In the genomic region with DNA sequence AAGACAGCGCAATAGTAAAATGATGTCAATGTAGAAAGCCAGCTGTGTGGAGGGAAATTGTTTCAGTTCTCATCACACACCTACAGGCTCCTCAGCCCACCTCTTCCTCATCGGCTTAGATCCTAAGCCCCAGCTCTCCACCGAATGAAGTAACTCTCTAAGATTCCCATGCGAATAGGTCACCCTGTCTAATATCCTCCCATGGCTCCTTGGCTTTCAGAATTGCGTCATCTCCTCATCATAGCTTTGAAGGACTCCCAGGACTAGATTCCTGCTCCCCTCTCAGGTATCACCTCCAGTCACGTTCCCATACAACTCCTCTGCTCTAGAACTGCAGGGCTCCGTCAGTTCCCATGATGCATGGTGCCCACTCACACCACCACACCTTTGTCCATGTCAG, we compare ENCODE assay signal across 21 cellular contexts. TPM values are rescaled to one million over a fixed set of nuclear protein-coding genes. Genes with fewer than 3 reads are reported as not detected.
DNase-seq lines count a peak whose midpoint lies in the region; ATAC-seq, FAIRE-seq and TF ChIP-seq lines count a peak whose summit lies in the region.
"Had no signal": no experiment of that assay in that cellular context is flagged by ENCODE, and none has a peak within 500 bp of the region (broad histone marks: within the 10 kb centered on the region; RNA-seq: fewer than 3 reads in every experiment).

No MANE protein-coding gene starts in this region.

- TF ChIP-seq RAD21 in K562 (CRISPR knock-in tag; conservative IDR thresholded peaks at IDR 0.05 in 1 of 2, IDR thresholded peaks at IDR 0.05 in 1 of 2): no peak

- H3K4me1 ChIP-seq in KMS-11 (ENCODE audit: low read depth, poor library complexity, severe bottlenecking) (peaks cover 38% of the 10 kb centered on the region), K562 (replicated peaks in 1 of 2; ENCODE audit: control insufficient read depth in 2 of 2, insufficient read depth in 2 of 2, low read length in 2 of 2) (peaks cover 0 to 6% of the 10 kb centered on the region in 2 experiments; a peak in 2 of 5 replicates), left lung (no peaks in the 10 kb centered on the region)

- BruUV-seq in Calu3 (replicated peaks; lab: Mats Ljungman, UMichigan): TSS peak; percentile 84
- BruUV-seq in K562 (replicated peaks; lab: Mats Ljungman, UMichigan): no TSS peak

- H3K9me3 Mint-ChIP-seq in Calu3 (ENCODE audit: low read depth, unreplicated experiment): peaks cover under 1% of the 10 kb centered on the region

- peak overlapping the region; percentile 89 for H3K27ac ChIP-seq in KMS-11
- H3K27ac ChIP-seq in K562 (ENCODE audit: extremely low read depth, low read depth, low read length): no peak overlapping the region
- no peak overlapping the region for H3K27ac ChIP-seq in left lung
- H3K27ac ChIP-seq: suprapubic skin had no signal

- 9% methylated on average over 7 of the region's 7 CpGs for WGBS in K562 (ENCODE audit: insufficient coverage, low coverage, missing lambda C conversion rate)

- H2AFZ ChIP-seq in KMS-11 (ENCODE audit: low read depth): peak overlapping the region; percentile 40; the same call in 1 of the 2 replicates
- no peak overlapping the region for H2AFZ ChIP-seq in K562 (ENCODE audit: low read depth, low read length)
- H2AFZ ChIP-seq: GM23338 had no signal

- DNase-seq in Calu3: no peak
- no peak for DNase-seq in K562 (ENCODE audit: extremely low read depth in 1 of 4, low spot score in 3 of 4)
- no peak for DNase-seq in left lung
- no peak for DNase-seq in H7
- DNase-seq in OCI-M1 (lab: John Stamatoyannopoulos, UW): no peak
- no peak for DNase-seq in effector CD8-positive, alpha-beta T cell (lab: John Stamatoyannopoulos, UW)
- DNase-seq: activated CD4-positive, CD25-positive, alpha-beta regulatory T cell; amygdala; COR-L47; Kasumi-1; naive B cell; stimulated activated CD4-positive, alpha-beta T cell treated with anti-CD3 and anti-CD28 coated beads, Interleukin-4, amount 100 ng/mL, for 4 hours; stimulated activated CD8-positive, alpha-beta memory T cell treated with anti-CD3 and anti-CD28 coated beads, Interleukin-4, amount 100 ng/mL, for 48 hours; T-helper 17 cell had no signal

- H3K4me1 Mint-ChIP-seq in Calu3 (ENCODE audit: low read depth, unreplicated experiment): peaks cover 47% of the 10 kb centered on the region
- H3K4me1 Mint-ChIP-seq: naive B cell, T-helper 17 cell had no signal

- peak overlapping the region; percentile 80 for H3K4me2 ChIP-seq in KMS-11
- no peak overlapping the region for H3K4me2 ChIP-seq in K562 (ENCODE audit: insufficient read depth, low read length)
- H3K4me2 ChIP-seq: GM23338 had no signal

- no peaks in the 10 kb centered on the region for H3K79me2 ChIP-seq in KMS-11 (ENCODE audit: insufficient read depth, low read depth)
- no peaks in the 10 kb centered on the region for H3K79me2 ChIP-seq in K562 (ENCODE audit: control insufficient read depth, insufficient read depth, low read length)

- H3K27ac Mint-ChIP-seq in Calu3 (ENCODE audit: unreplicated experiment): peak overlapping the region; percentile 88
- H3K27ac Mint-ChIP-seq: GM23338, T-helper 17 cell had no signal

- in situ Hi-C loops in K562 (cut with MboI): no loop called here

- H3K9ac ChIP-seq in KMS-11: peak overlapping the region; percentile 54; the same call in 1 of the 2 replicates
- H3K9ac ChIP-seq in K562 (ENCODE audit: insufficient read depth in 1 of 2, low read depth in 2 of 2, low read length in 2 of 2): no peak overlapping the region

- ATAC-seq in K562 (no peak), left lung (peak; percentile 42), GM21717 (IDR thresholded peaks at IDR 0.05; ENCODE audit: unreplicated experiment) (no peak)
- ATAC-seq: GM23338, T-helper 17 cell had no signal

- TF ChIP-seq EP300 in K562 (IDR thresholded peaks at IDR 0.05; ENCODE audit: low read length): no peak

- H3K4me3 Mint-ChIP-seq in Calu3 (ENCODE audit: low read depth, unreplicated experiment): peak overlapping the region; percentile 52
- H3K4me3 Mint-ChIP-seq: GM23338, naive B cell, T-helper 17 cell had no signal

- H4K20me1 ChIP-seq in KMS-11 (ENCODE audit: insufficient read depth): no peaks in the 10 kb centered on the region
- H4K20me1 ChIP-seq in K562 (replicated peaks; ENCODE audit: control insufficient read depth, insufficient read depth, low read length): no peaks in the 10 kb centered on the region

- no peak for TF ChIP-seq POLR2A in K562 (conservative IDR thresholded peaks at IDR 0.05)

- H3K36me3 ChIP-seq in KMS-11 (ENCODE audit: insufficient read depth) (no peaks in the 10 kb centered on the region), K562 (ENCODE audit: control insufficient read depth, insufficient read depth, low read length) (no peaks in the 10 kb centered on the region), left lung (no peaks in the 10 kb centered on the region), H7 (replicated peaks; ENCODE audit: control insufficient read depth, insufficient read depth, low read length) (no peaks in the 10 kb centered on the region)
- H3K36me3 ChIP-seq: SJCRH30, suprapubic skin had no signal

- H3K9me3 ChIP-seq in K562 (replicated peaks; ENCODE audit: control insufficient read depth, insufficient read depth, low read depth, low read length): no peaks in the 10 kb centered on the region
- H3K9me3 ChIP-seq in left lung: no peaks in the 10 kb centered on the region
- H3K9me3 ChIP-seq: SJCRH30, suprapubic skin had no signal

- no peak for TF ChIP-seq CTCF in Calu3 (IDR thresholded peaks at IDR 0.05; ENCODE audit: unreplicated experiment)
- no peak for TF ChIP-seq CTCF in KMS-11 (conservative IDR thresholded peaks at IDR 0.05; ENCODE audit: low read depth, low read length)
- TF ChIP-seq CTCF in K562 (IDR thresholded peaks at IDR 0.05 in 2 of 3, conservative IDR thresholded peaks at IDR 0.05 in 1 of 3; ENCODE audit: insufficient read depth in 2 of 3, low read depth in 1 of 3, low read length in 3 of 3): no peak
- no peak for TF ChIP-seq CTCF in left lung (IDR thresholded peaks at IDR 0.05)

- FAIRE-seq in K562 (lab: Jason Lieb, UNC): no peak

- POLR2A ChIA-PET in K562 (lab: Yijun Ruan, JAX): no interaction called here

- H3K4me3 ChIP-seq in KMS-11 (IDR thresholded peaks at IDR 0.05; ENCODE audit: insufficient read depth, low read depth, low read length) (no peak overlapping the region), K562 (no peak overlapping the region), left lung (no peak overlapping the region), H7 (ENCODE audit: insufficient read depth, low read depth, low read length) (no peak overlapping the region)
- H3K4me3 ChIP-seq: GM23338, skin epidermis, suprapubic skin had no signal

- no peaks in the 10 kb centered on the region for H3K27me3 Mint-ChIP-seq in Calu3 (ENCODE audit: unreplicated experiment)

- CTCF ChIA-PET in Calu3 (lab: Charles Lee) (interaction anchor here (0.9 kb wide), 1 partner anchor 8 kb away, joined by 5 read pairs; no protein-coding TSS in a partner anchor), K562 (lab: Yijun Ruan, JAX; ENCODE audit: low intra/inter-chr PET ratio) (no interaction called here)

- H3K9me1 ChIP-seq in K562 (ENCODE audit: control insufficient read depth, insufficient read depth, low read length): no peaks in the 10 kb centered on the region

- intact Hi-C loops in Calu3 (cut with micrococcal nuclease; ENCODE audit: unreplicated experiment): no loop called here
- intact Hi-C loops in K562 (cut with micrococcal nuclease): no loop called here
- intact Hi-C loops in left lung (cut with DNase I): no loop called here

- H3K27me3 ChIP-seq in KMS-11 (ENCODE audit: insufficient read depth, low read depth) (no peaks in the 10 kb centered on the region), K562 (ENCODE audit: control insufficient read depth in 2 of 2, insufficient read depth in 2 of 2, low read length in 2 of 2) (peaks cover 0 to 13% of the 10 kb centered on the region in 2 experiments; a peak in 2 of 5 replicates), left lung (no peaks in the 10 kb centered on the region), H7 (ENCODE audit: control insufficient read depth, insufficient read depth, low read length) (no peaks in the 10 kb centered on the region)
- H3K27me3 ChIP-seq: SJCRH30, suprapubic skin had no signal

- H3K36me3 Mint-ChIP-seq in Calu3 (ENCODE audit: insufficient read depth, unreplicated experiment): peaks cover 10% of the 10 kb centered on the region
- H3K36me3 Mint-ChIP-seq: naive B cell had no signal

TF ChIP-seq in K562, 482 proteins besides CTCF, POLR2A, EP300 and RAD21 (continues in another document):
- TF ChIP-seq SETDB1 (IDR thresholded peaks at IDR 0.05; ENCODE audit: low read length): no peak
- TF ChIP-seq SOX6 (IDR thresholded peaks at IDR 0.05): no peak
- TF ChIP-seq NFYB (IDR thresholded peaks at IDR 0.05; ENCODE audit: extremely low read depth, insufficient read length): no peak
- TF ChIP-seq CBFA2T2 (conservative IDR thresholded peaks at IDR 0.05): no peak
- no peak for TF ChIP-seq ZNF644 (tag; IDR thresholded peaks at IDR 0.05; ENCODE audit: low read depth)
- peak; percentile 61 for TF ChIP-seq CEBPG (CRISPR knock-in tag; IDR thresholded peaks at IDR 0.05)
- peak; percentile 81 to 85 for TF ChIP-seq CEBPG (tag; conservative IDR thresholded peaks at IDR 0.05 in 1 of 2, IDR thresholded peaks at IDR 0.05 in 1 of 2)
- no peak for TF ChIP-seq FOSL1 (tag; conservative IDR thresholded peaks at IDR 0.05)
- TF ChIP-seq HCFC1 (IDR thresholded peaks at IDR 0.05; ENCODE audit: low read depth, low read length): no peak
- no peak for TF ChIP-seq ZZZ3 (IDR thresholded peaks at IDR 0.05)

RNA-seq across cellular contexts. Expression of a gene that starts 16.2 kb away (rescaled TPM):
- total RNA-seq in Calu3 (2022) (not detected in 2 replicates), K562 (2014; rRNA removed) (not detected in 2 replicates), K562 (2014; rRNA removed; fragmentation: Illumina TruSeq; extraction: Trizol) (not detected in 2 replicates), K562 (2015; rRNA removed; fragmentation: Illumina TruSeq; extraction: Trizol) (not detected in 2 replicates), K562 (2021) (not detected in 2 replicates), left lung (1 to 10 TPM in 1 of 2 donors, under 1 TPM in 1; 0.52 to 5.4 TPM)
- total RNA-seq in K562 (2011; cell fraction: chromatin; rRNA removed; ENCODE audit: low replicate concordance): not detected in 2 replicates
- total RNA-seq in K562 (2011; cell fraction: nucleolus; rRNA removed): not detected in 2 replicates
- total RNA-seq in K562 (2011; cell fraction: nucleoplasm; rRNA removed): not detected in 2 replicates
- polyA plus RNA-seq in K562 (2011; rRNA removed) (not detected in 2 replicates), K562 (2014; fragmentation: Illumina TruSeq; extraction: Trizol) (not detected in 2 replicates), K562 (2014; fragmentation: Nextera tagmentation; extraction: Ambion mirVana) (not detected), K562 (2014; rRNA removed) (not detected in 2 replicates)
- polyA plus RNA-seq in K562 (2011; cell fraction: cytosol; rRNA removed): not detected in 2 replicates
- polyA plus RNA-seq in K562 (2011; cell fraction: nucleus; rRNA removed): not detected in 2 replicates
- polyA plus RNA-seq in K562 (2012): not detected in 2 replicates
- polyA minus RNA-seq in K562 (2011; rRNA and poly(A)+ RNA removed): not detected in 2 replicates
- polyA minus RNA-seq in K562 (2011; cell fraction: cytosol; rRNA and poly(A)+ RNA removed): not detected in 2 replicates
- polyA minus RNA-seq in K562 (2011; cell fraction: nucleus; rRNA and poly(A)+ RNA removed): not detected in 2 replicates
- total RNA-seq in H7 (2014; rRNA removed; shearing (Covaris generic)): not detected in 2 replicates
- total RNA-seq: NCI-H460, SJCRH30, suprapubic skin, T-helper 17 cell had no signal
